12 cellular contexts compared by ENCODE assay signal in the genomic region with DNA sequence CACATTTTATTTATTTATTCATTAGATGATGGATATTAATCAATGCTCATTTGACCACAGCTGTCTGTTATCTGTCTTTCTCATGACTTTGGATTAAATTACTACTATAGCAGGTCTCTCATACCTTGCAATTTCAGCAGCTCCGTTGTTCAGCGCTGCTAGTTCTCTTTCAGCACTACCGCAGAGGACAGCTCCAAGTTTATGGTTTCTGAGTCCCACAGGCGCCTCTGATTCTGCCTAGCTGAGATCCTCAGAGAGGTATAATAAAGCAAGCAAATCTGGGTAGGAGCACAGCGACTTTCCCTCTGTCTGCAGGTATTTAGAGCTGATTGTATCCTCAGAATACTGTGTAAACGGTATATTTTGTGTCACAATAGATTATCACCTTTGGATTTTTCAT.
DNase-seq lines count a peak whose midpoint lies in the region; ATAC-seq, FAIRE-seq and TF ChIP-seq lines count a peak whose summit lies in the region.
"Had no signal": no experiment of that assay in that cellular context is flagged by ENCODE, and none has a peak within 500 bp of the region (broad histone marks: within the 10 kb centered on the region; RNA-seq: fewer than 3 reads in every experiment).

No MANE protein-coding gene starts in this region.

- H3K4me2 ChIP-seq in HepG2 (ENCODE audit: low read depth, low read length) (no peak overlapping the region), PC-3 (ENCODE audit: low read length) (no peak overlapping the region), hepatocyte (no peak overlapping the region)
- H3K4me2 ChIP-seq: BLaER1 treated with 17β-estradiol and CSF1 and Interleukin-3, amounts not matched to agents 10 nM and 100 nM had no signal

- TF ChIP-seq POLR2A in HepG2 (IDR thresholded peaks at IDR 0.05; ENCODE audit: insufficient read depth in 1 of 2, low read depth in 2 of 2, low read length in 2 of 2) (no peak), right lobe of liver (IDR thresholded peaks at IDR 0.05) (no peak), esophagus muscularis mucosa (IDR thresholded peaks at IDR 0.05; ENCODE audit: low read depth) (no peak)

- H3K36me3 ChIP-seq in HepG2 (replicated peaks in 1 of 2; ENCODE audit: control insufficient read depth in 1 of 2, insufficient read depth in 2 of 2, low read length in 2 of 2) (no peaks in the 10 kb centered on the region), right lobe of liver (no peaks in the 10 kb centered on the region), PC-3 (ENCODE audit: low read depth, low read length) (no peaks in the 10 kb centered on the region), hepatocyte (replicated peaks; ENCODE audit: insufficient read depth, low read depth) (no peaks in the 10 kb centered on the region), small intestine (ENCODE audit: control insufficient read depth in 2 of 2, insufficient read depth in 2 of 2, low read length in 2 of 2) (no peaks in the 10 kb centered on the region), esophagus muscularis mucosa (no peaks in the 10 kb centered on the region)
- H3K36me3 ChIP-seq: BLaER1 treated with 17β-estradiol and CSF1 and Interleukin-3, amounts not matched to agents 10 nM and 100 nM had no signal

- FAIRE-seq in HepG2 (lab: Jason Lieb, UNC): no peak
- no peak for FAIRE-seq in small intestine (lab: Jason Lieb, UNC)
- FAIRE-seq: bronchial epithelial cell had no signal

- no peak overlapping the region for H3K27ac ChIP-seq in HepG2 (ENCODE audit: extremely low read length, insufficient read depth, low read length)
- no peak overlapping the region for H3K27ac ChIP-seq in right lobe of liver
- H3K27ac ChIP-seq in PC-3 (ENCODE audit: low read length): no peak overlapping the region
- H3K27ac ChIP-seq in hepatocyte: no peak overlapping the region
- no peak overlapping the region for H3K27ac ChIP-seq in small intestine (ENCODE audit: low read depth in 1 of 2, low read length in 1 of 2)
- no peak overlapping the region for H3K27ac ChIP-seq in esophagus muscularis mucosa (replicated peaks in 1 of 4)
- H3K27ac ChIP-seq: BLaER1 treated with 17β-estradiol and CSF1 and Interleukin-3, amounts not matched to agents 10 nM and 100 nM had no signal

- TF ChIP-seq CTCF in HepG2 (CRISPR knock-in tag; IDR thresholded peaks at IDR 0.05) (no peak), right lobe of liver (IDR thresholded peaks at IDR 0.05) (no peak), PC-3 (conservative IDR thresholded peaks at IDR 0.05; ENCODE audit: low read depth, low read length) (no peak), hepatocyte (IDR thresholded peaks at IDR 0.05; ENCODE audit: poor library complexity) (no peak), esophagus muscularis mucosa (IDR thresholded peaks at IDR 0.05) (no peak)

- CTCF ChIA-PET in HepG2 (lab: Yijun Ruan, JAX; ENCODE audit: low intra/inter-chr PET ratio, low total read pairs) (no interaction called here), PC-3 (lab: Charles Lee) (no interaction called here)

- no peak for TF ChIP-seq RAD21 in HepG2 (CRISPR knock-in tag; IDR thresholded peaks at IDR 0.05)

- no peaks in the 10 kb centered on the region for H3K79me2 ChIP-seq in HepG2 (ENCODE audit: insufficient read depth, low read length)
- no peaks in the 10 kb centered on the region for H3K79me2 ChIP-seq in PC-3 (ENCODE audit: low read length)
- H3K79me2 ChIP-seq in hepatocyte: no peaks in the 10 kb centered on the region

- H3K4me3 ChIP-seq in HepG2 (replicated peaks in 1 of 3; ENCODE audit: insufficient read depth in 1 of 3, low read depth in 2 of 3, low read length in 3 of 3): no peak overlapping the region
- H3K4me3 ChIP-seq in right lobe of liver: no peak overlapping the region
- H3K4me3 ChIP-seq in PC-3 (ENCODE audit: low read length): no peak overlapping the region
- no peak overlapping the region for H3K4me3 ChIP-seq in hepatocyte
- H3K4me3 ChIP-seq in small intestine (ENCODE audit: low read depth in 1 of 2, low read length in 2 of 2): no peak overlapping the region
- no peak overlapping the region for H3K4me3 ChIP-seq in esophagus muscularis mucosa
- H3K4me3 ChIP-seq: BLaER1 treated with 17β-estradiol and CSF1 and Interleukin-3, amounts not matched to agents 10 nM and 100 nM had no signal

- H4K20me1 ChIP-seq in HepG2 (ENCODE audit: insufficient read depth, low read length): no peaks in the 10 kb centered on the region
- H4K20me1 ChIP-seq in PC-3 (ENCODE audit: low read length): no peaks in the 10 kb centered on the region
- H4K20me1 ChIP-seq in hepatocyte (ENCODE audit: insufficient read depth, poor library complexity, severe bottlenecking): no peaks in the 10 kb centered on the region
- H4K20me1 ChIP-seq: BLaER1 treated with 17β-estradiol and CSF1 and Interleukin-3, amounts not matched to agents 10 nM and 100 nM had no signal

- BruUV-seq in HepG2 (replicated peaks; lab: Mats Ljungman, UMichigan) (no TSS peak), PC-3 (replicated peaks; lab: Mats Ljungman, UMichigan) (no TSS peak)

- H3K9me3 ChIP-seq in HepG2 (ENCODE audit: low read length) (peaks cover 13% of the 10 kb centered on the region), right lobe of liver (no peaks in the 10 kb centered on the region), PC-3 (ENCODE audit: low read length) (peaks cover 34% of the 10 kb centered on the region; the same call in 1 of the 2 replicates), hepatocyte (ENCODE audit: low read depth) (no peaks in the 10 kb centered on the region), small intestine (ENCODE audit: control insufficient read depth, low read depth) (no peaks in the 10 kb centered on the region), esophagus muscularis mucosa (no peaks in the 10 kb centered on the region)
- H3K9me3 ChIP-seq: BLaER1 treated with 17β-estradiol and CSF1 and Interleukin-3, amounts not matched to agents 10 nM and 100 nM had no signal

- no peak overlapping the region for H2AFZ ChIP-seq in HepG2 (ENCODE audit: low read length)
- H2AFZ ChIP-seq in PC-3 (ENCODE audit: low read length): no peak overlapping the region
- no peak overlapping the region for H2AFZ ChIP-seq in hepatocyte

- H3K9ac ChIP-seq in HepG2 (ENCODE audit: insufficient read depth, low read depth, low read length): no peak overlapping the region
- no peak overlapping the region for H3K9ac ChIP-seq in PC-3 (ENCODE audit: low read length)
- H3K9ac ChIP-seq: BLaER1 treated with 17β-estradiol and CSF1 and Interleukin-3, amounts not matched to agents 10 nM and 100 nM had no signal

- in situ Hi-C loops in HepG2 (cut with HindIII; ENCODE audit: extremely low pct_ligation_motif_present, low pct_unique_long_range_greater_than_20kb): no loop called here

- H3K27me3 ChIP-seq in HepG2 (ENCODE audit: control insufficient read depth in 1 of 2, insufficient read depth in 2 of 2, low read length in 2 of 2) (no peaks in the 10 kb centered on the region), right lobe of liver (no peaks in the 10 kb centered on the region), PC-3 (ENCODE audit: low read length) (no peaks in the 10 kb centered on the region), hepatocyte (no peaks in the 10 kb centered on the region), small intestine (ENCODE audit: control insufficient read depth in 2 of 2, insufficient read depth in 2 of 2, low read length in 2 of 2) (no peaks in the 10 kb centered on the region), esophagus muscularis mucosa (no peaks in the 10 kb centered on the region)
- H3K27me3 ChIP-seq: BLaER1 treated with 17β-estradiol and CSF1 and Interleukin-3, amounts not matched to agents 10 nM and 100 nM had no signal

- ATAC-seq in HepG2 (no peak), right lobe of liver (no peak), PC-3 (no peak), GM18498 (IDR thresholded peaks at IDR 0.05; ENCODE audit: unreplicated experiment) (no peak)
- ATAC-seq: Right ventricle myocardium inferior had no signal

- no peak for DNase-seq in HepG2 (ENCODE audit: low spot score)
- no peak for DNase-seq in right lobe of liver
- peak; percentile 7 for DNase-seq in PC-3
- peak; percentile 76 for DNase-seq in hepatocyte (ENCODE audit: low spot score)
- DNase-seq in small intestine: no peak
- DNase-seq in NCI-H2107 treated with DMSO at 0.1 percent for 48 hours (lab: John Stamatoyannopoulos, UW; ENCODE audit: unreplicated experiment): no peak
- DNase-seq in esophagus muscularis mucosa (ENCODE audit: extremely low spot score): no peak
- DNase-seq: NCI-H1105 treated with DMSO at 0.1 percent for 48 hours had no signal

- intact Hi-C loops in HepG2 (cut with micrococcal nuclease; ENCODE audit: unreplicated experiment): no loop called here
- intact Hi-C loops in right lobe of liver (cut with DNase I): no loop called here
- intact Hi-C loops in PC-3 (cut with micrococcal nuclease): no loop called here
- intact Hi-C loops in esophagus muscularis mucosa (cut with DNase I): no loop called here

- TF ChIP-seq EP300 in HepG2 (IDR thresholded peaks at IDR 0.05; ENCODE audit: low read depth in 2 of 2, low read length in 2 of 2) (no peak), HepG2 (CRISPR knock-in tag; IDR thresholded peaks at IDR 0.05; ENCODE audit: borderline replicate concordance) (no peak), esophagus muscularis mucosa (IDR thresholded peaks at IDR 0.05) (no peak)

- POLR2A ChIA-PET in HepG2 (lab: Yijun Ruan, JAX) (no interaction called here), PC-3 (lab: Charles Lee; ENCODE audit: unreplicated experiment) (no interaction called here)

- WGBS in HepG2 (ENCODE audit: low lambda C conversion rate): 9% methylated on average over 6 of the region's 6 CpGs
- WGBS in right lobe of liver (ENCODE audit: insufficient coverage, low coverage, low lambda C conversion rate, missing lambda C conversion rate): 13% methylated on average over 6 of the region's 6 CpGs
- WGBS in hepatocyte (ENCODE audit: low lambda C conversion rate, missing lambda C conversion rate): 12% methylated on average over 6 of the region's 6 CpGs
- 10 to 27% (median 16%) methylated on average over 6 of the region's 6 CpGs for WGBS in small intestine, 3 donors
- 20% methylated on average over 6 of the region's 6 CpGs for WGBS in esophagus muscularis mucosa

- H3K9me2 ChIP-seq in PC-3 (replicated peaks; ENCODE audit: low read length) (no peaks in the 10 kb centered on the region), hepatocyte (replicated peaks; ENCODE audit: insufficient read depth) (no peaks in the 10 kb centered on the region)

- H3K4me1 ChIP-seq in HepG2 (ENCODE audit: insufficient read depth, low read length): no peaks in the 10 kb centered on the region
- no peaks in the 10 kb centered on the region for H3K4me1 ChIP-seq in right lobe of liver
- no peaks in the 10 kb centered on the region for H3K4me1 ChIP-seq in PC-3 (ENCODE audit: insufficient read depth, low read length)
- H3K4me1 ChIP-seq in hepatocyte (ENCODE audit: insufficient read depth): no peaks in the 10 kb centered on the region
- H3K4me1 ChIP-seq in small intestine (ENCODE audit: control insufficient read depth in 2 of 2, insufficient read depth in 1 of 2, low read depth in 1 of 2, low read length in 1 of 2): no peaks in the 10 kb centered on the region
- H3K4me1 ChIP-seq in esophagus muscularis mucosa: no peaks in the 10 kb centered on the region
- H3K4me1 ChIP-seq: BLaER1 treated with 17β-estradiol and CSF1 and Interleukin-3, amounts not matched to agents 10 nM and 100 nM had no signal

- no peaks in the 10 kb centered on the region for H3F3A ChIP-seq in PC-3 (ENCODE audit: low read length, unreplicated experiment)

TF ChIP-seq in HepG2, 621 proteins besides CTCF, POLR2A, EP300 and RAD21 (continues in another document):
- TF ChIP-seq MIER2 (CRISPR knock-in tag; IDR thresholded peaks at IDR 0.05): peak; percentile 82; the same call in 1 of the 2 replicates

Comparison
In these comparisons a context has a peak if more than half of its experiments do, and no peak if none do; other contexts are left out.
1. DNase-seq: peak in PC-3 (single experiment) and hepatocyte (single experiment); none in HepG2 (single experiment), right lobe of liver (0 of 3), small intestine (single experiment), NCI-H2107 treated with DMSO at 0.1 percent for 48 hours (single experiment) and esophagus muscularis mucosa (single experiment).